ENCODE assay signal across 9 cellular contexts in the genomic region with DNA sequence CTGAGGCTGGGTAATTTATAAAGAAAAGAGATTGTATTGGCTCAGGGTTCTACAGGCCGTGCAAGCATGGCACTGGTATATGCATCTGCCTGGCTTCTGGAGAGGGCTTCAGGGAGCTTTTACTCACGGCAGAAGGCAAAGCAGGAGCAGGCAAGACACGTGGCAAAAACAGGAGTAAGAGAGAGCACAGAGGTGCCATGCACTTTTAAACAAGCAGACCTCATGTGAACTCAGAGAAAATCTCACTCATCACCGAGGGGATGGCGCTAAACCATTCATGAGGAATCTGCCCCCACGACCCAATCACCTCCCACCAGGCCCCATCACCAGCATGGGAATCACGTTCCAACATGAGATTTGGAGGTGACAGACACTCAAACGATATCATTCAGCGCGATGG.
"Had no signal": no experiment of that assay in that cellular context is flagged by ENCODE, and none has a peak within 500 bp of the region (broad histone marks: within the 10 kb centered on the region; RNA-seq: fewer than 3 reads in every experiment).

No MANE protein-coding gene starts in this region.

- DNase-seq: GM23248, GOT3, H7, H9, HCEC 1CT, HFFc6 had no signal

- H3K9me3 ChIP-seq: HAP-1 had no signal

- H3K9ac ChIP-seq: GM23248 had no signal

- H2AFZ ChIP-seq: GM23248, GM23338 had no signal

- H3K27ac ChIP-seq: GM23248 had no signal

- H3K4me1 ChIP-seq: HAP-1 had no signal

- H3K4me3 ChIP-seq: GM23248, GM23338, HAP-1 had no signal

- H3K36me3 ChIP-seq: HAP-1 had no signal

- ATAC-seq: GM23338, HCT116 had no signal

- H3K4me2 ChIP-seq: GM23338 had no signal
